In the genomic region with DNA sequence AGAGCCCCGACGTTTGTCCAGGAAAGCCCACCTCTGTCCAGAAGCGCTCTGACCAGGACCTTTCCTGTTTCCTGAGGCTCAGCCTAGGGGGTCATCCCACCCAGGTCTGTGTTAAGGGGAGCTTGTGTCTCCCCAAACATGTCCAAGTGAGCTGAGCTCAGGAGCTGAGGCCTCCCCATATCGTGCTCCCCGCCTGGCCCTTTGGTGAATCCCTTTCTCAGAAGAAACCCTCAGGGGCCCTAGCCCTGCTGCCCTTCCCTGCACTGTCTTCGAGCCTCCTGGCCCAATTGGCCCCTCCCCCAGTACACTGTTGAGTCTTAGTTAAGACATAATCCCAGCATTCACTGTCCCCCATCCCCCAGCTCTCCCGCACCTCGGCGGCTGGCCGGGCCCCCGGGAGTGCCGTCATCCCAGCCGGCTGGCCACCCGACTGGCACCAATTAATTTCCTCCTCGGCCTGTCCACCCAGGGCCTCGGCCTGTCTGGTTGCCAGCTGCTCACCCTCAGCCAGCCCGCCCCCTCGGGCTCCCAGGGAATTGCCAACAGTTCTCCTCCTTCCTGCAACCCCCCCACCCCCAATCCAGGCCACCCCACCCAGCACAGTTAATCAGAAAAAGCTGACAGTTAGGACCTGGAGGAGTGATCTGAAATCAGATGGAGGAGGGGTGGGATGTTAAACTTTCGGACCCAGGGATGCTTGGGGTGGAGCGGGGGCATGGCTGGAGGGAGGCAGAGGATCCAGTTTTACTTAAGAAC, we compare ENCODE assay signal across 1 cellular context.
TF ChIP-seq lines count a peak whose summit lies in the region.

No MANE protein-coding gene starts in this region.

TF ChIP-seq in HEK293, 187 proteins besides CTCF, POLR2A, EP300 and RAD21 (continued from another document and continues in another):
- TF ChIP-seq ZNF366 (tag by site-specific recombination; conservative IDR thresholded peaks at IDR 0.05) = peak; percentile 37
- no peak for TF ChIP-seq ZNF157 (tag by site-specific recombination; IDR thresholded peaks at IDR 0.05)
- no peak for TF ChIP-seq ZNF121 (tag by site-specific recombination; IDR thresholded peaks at IDR 0.05)
- TF ChIP-seq ZNF223 (tag by site-specific recombination; IDR thresholded peaks at IDR 0.05) = no peak
- TF ChIP-seq ZSCAN16 (tag by site-specific recombination; IDR thresholded peaks at IDR 0.05) = no peak
- peak; percentile 45; the same call in 1 of the 2 replicates for TF ChIP-seq ZBTB48 (tag by site-specific recombination; IDR thresholded peaks at IDR 0.05)
- TF ChIP-seq ZNF394 (tag by site-specific recombination; IDR thresholded peaks at IDR 0.05; ENCODE audit: borderline replicate concordance) = no peak
- TF ChIP-seq ZNF433 (tag by site-specific recombination; IDR thresholded peaks at IDR 0.05; ENCODE audit: low read depth) = no peak
- TF ChIP-seq, protein P1, sequence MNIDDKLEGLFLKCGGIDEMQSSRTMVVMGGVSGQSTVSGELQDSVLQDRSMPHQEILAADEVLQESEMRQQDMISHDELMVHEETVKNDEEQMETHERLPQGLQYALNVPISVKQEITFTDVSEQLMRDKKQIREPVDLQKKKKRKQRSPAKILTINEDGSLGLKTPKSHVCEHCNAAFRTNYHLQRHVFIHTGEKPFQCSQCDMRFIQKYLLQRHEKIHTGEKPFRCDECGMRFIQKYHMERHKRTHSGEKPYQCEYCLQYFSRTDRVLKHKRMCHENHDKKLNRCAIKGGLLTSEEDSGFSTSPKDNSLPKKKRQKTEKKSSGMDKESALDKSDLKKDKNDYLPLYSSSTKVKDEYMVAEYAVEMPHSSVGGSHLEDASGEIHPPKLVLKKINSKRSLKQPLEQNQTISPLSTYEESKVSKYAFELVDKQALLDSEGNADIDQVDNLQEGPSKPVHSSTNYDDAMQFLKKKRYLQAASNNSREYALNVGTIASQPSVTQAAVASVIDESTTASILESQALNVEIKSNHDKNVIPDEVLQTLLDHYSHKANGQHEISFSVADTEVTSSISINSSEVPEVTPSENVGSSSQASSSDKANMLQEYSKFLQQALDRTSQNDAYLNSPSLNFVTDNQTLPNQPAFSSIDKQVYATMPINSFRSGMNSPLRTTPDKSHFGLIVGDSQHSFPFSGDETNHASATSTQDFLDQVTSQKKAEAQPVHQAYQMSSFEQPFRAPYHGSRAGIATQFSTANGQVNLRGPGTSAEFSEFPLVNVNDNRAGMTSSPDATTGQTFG (tag by site-specific recombination; IDR thresholded peaks at IDR 0.05; ENCODE audit: borderline replicate concordance) = no peak
- no peak for TF ChIP-seq MYNN (tag by site-specific recombination; IDR thresholded peaks at IDR 0.05; ENCODE audit: borderline replicate concordance)
- 0 out of 2 replicates have a peak, but pooled peaks have one; percentile 19 for TF ChIP-seq SCRT1 (tag by site-specific recombination; IDR thresholded peaks at IDR 0.05; ENCODE audit: borderline replicate concordance)
- TF ChIP-seq ZNF416 (tag by site-specific recombination; IDR thresholded peaks at IDR 0.05) = no peak
- TF ChIP-seq ZNF529 (tag by site-specific recombination; IDR thresholded peaks at IDR 0.05; ENCODE audit: insufficient replicate concordance) = no peak
- no peak for TF ChIP-seq SP7 (tag by site-specific recombination; IDR thresholded peaks at IDR 0.05)
- TF ChIP-seq ZNF792 (tag by site-specific recombination; IDR thresholded peaks at IDR 0.05) = no peak
- TF ChIP-seq PRDM1 (tag by site-specific recombination; IDR thresholded peaks at IDR 0.05) = no peak; the same call in 1 of the 2 replicates
- TF ChIP-seq, protein P2, sequence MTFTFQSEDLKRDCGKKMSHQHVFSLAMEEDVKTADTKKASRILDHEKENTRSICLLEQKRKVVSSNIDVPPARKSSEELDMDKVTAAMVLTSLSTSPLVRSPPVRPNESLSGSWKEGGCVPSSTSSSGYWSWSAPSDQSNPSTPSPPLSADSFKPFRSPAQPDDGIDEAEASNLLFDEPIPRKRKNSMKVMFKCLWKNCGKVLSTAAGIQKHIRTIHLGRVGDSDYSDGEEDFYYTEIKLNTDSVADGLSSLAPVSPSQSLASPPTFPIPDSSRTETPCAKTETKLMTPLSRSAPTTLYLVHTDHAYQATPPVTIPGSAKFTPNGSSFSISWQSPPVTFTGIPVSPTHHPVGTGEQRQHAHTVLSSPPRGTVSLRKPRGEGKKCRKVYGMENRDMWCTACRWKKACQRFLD (tag by site-specific recombination; IDR thresholded peaks at IDR 0.05) = no peak
- no peak for TF ChIP-seq OSR2 (tag by site-specific recombination; IDR thresholded peaks at IDR 0.05)
- TF ChIP-seq ZNF169 (tag by site-specific recombination; IDR thresholded peaks at IDR 0.05) = no peak
- TF ChIP-seq ZNF518A (tag by site-specific recombination; conservative IDR thresholded peaks at IDR 0.05; ENCODE audit: low read depth) = no peak
- TF ChIP-seq, protein P3, sequence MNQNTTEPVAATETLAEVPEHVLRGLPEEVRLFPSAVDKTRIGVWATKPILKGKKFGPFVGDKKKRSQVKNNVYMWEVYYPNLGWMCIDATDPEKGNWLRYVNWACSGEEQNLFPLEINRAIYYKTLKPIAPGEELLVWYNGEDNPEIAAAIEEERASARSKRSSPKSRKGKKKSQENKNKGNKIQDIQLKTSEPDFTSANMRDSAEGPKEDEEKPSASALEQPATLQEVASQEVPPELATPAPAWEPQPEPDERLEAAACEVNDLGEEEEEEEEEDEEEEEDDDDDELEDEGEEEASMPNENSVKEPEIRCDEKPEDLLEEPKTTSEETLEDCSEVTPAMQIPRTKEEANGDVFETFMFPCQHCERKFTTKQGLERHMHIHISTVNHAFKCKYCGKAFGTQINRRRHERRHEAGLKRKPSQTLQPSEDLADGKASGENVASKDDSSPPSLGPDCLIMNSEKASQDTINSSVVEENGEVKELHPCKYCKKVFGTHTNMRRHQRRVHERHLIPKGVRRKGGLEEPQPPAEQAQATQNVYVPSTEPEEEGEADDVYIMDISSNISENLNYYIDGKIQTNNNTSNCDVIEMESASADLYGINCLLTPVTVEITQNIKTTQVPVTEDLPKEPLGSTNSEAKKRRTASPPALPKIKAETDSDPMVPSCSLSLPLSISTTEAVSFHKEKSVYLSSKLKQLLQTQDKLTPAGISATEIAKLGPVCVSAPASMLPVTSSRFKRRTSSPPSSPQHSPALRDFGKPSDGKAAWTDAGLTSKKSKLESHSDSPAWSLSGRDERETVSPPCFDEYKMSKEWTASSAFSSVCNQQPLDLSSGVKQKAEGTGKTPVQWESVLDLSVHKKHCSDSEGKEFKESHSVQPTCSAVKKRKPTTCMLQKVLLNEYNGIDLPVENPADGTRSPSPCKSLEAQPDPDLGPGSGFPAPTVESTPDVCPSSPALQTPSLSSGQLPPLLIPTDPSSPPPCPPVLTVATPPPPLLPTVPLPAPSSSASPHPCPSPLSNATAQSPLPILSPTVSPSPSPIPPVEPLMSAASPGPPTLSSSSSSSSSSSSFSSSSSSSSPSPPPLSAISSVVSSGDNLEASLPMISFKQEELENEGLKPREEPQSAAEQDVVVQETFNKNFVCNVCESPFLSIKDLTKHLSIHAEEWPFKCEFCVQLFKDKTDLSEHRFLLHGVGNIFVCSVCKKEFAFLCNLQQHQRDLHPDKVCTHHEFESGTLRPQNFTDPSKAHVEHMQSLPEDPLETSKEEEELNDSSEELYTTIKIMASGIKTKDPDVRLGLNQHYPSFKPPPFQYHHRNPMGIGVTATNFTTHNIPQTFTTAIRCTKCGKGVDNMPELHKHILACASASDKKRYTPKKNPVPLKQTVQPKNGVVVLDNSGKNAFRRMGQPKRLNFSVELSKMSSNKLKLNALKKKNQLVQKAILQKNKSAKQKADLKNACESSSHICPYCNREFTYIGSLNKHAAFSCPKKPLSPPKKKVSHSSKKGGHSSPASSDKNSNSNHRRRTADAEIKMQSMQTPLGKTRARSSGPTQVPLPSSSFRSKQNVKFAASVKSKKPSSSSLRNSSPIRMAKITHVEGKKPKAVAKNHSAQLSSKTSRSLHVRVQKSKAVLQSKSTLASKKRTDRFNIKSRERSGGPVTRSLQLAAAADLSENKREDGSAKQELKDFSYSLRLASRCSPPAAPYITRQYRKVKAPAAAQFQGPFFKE (tag by site-specific recombination; IDR thresholded peaks at IDR 0.05; ENCODE audit: borderline replicate concordance) = no peak
- TF ChIP-seq ZNF423 (tag by site-specific recombination; IDR thresholded peaks at IDR 0.05) = no peak
- TF ChIP-seq ZSCAN5A (tag by site-specific recombination; IDR thresholded peaks at IDR 0.05) = no peak
- TF ChIP-seq ZBTB20 (tag by site-specific recombination; IDR thresholded peaks at IDR 0.05) = peak; percentile 29; the same call in 1 of the 2 replicates
- TF ChIP-seq KLF8 (tag by site-specific recombination; IDR thresholded peaks at IDR 0.05) = no peak
- no peak for TF ChIP-seq ZNF660 (tag by site-specific recombination; IDR thresholded peaks at IDR 0.05)
- TF ChIP-seq BCL11B (tag by site-specific recombination; IDR thresholded peaks at IDR 0.05; ENCODE audit: low read depth) = no peak
- TF ChIP-seq ZNF354C (tag by site-specific recombination; IDR thresholded peaks at IDR 0.05; ENCODE audit: borderline replicate concordance, low read depth) = no peak
- TF ChIP-seq, protein P4, sequence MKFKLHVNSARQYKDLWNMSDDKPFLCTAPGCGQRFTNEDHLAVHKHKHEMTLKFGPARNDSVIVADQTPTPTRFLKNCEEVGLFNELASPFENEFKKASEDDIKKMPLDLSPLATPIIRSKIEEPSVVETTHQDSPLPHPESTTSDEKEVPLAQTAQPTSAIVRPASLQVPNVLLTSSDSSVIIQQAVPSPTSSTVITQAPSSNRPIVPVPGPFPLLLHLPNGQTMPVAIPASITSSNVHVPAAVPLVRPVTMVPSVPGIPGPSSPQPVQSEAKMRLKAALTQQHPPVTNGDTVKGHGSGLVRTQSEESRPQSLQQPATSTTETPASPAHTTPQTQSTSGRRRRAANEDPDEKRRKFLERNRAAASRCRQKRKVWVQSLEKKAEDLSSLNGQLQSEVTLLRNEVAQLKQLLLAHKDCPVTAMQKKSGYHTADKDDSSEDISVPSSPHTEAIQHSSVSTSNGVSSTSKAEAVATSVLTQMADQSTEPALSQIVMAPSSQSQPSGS (tag by site-specific recombination; IDR thresholded peaks at IDR 0.05; ENCODE audit: low read depth) = 0 out of 2 replicates have a peak, but pooled peaks have one; percentile 36
- TF ChIP-seq ELK4 (IDR thresholded peaks at IDR 0.05; ENCODE audit: borderline replicate concordance, low read depth, low read length) = no peak
- no peak for TF ChIP-seq ZNF677 (tag by site-specific recombination; IDR thresholded peaks at IDR 0.05)
- TF ChIP-seq ZNF391 (tag by site-specific recombination; IDR thresholded peaks at IDR 0.05; ENCODE audit: borderline replicate concordance, low read depth) = no peak
- no peak for TF ChIP-seq ZNF426 (tag by site-specific recombination; IDR thresholded peaks at IDR 0.05)
